Comparison of ENCODE assay signal across 33 cellular contexts in the genomic region with DNA sequence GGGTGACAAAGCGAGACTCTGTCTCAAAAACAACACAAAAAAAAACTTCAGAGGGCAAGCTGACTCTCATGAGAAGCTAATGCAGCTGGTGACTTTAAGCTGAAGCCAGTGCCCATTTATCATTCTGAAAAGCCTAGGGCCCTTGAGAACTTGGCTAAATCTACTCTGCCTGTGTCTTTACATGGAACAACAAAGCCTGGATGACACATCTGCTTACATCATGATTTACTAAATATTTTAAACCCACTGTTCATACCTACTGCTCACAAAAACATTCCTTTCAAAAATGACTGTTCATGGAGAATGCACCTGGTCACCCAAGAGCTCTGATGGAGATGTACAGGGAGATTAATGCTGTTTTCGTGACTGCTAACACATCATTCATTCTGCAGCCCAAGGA. TPM values are rescaled to one million over a fixed set of nuclear protein-coding genes. Genes with fewer than 3 reads are reported as not detected.
"Had no signal": no experiment of that assay in that cellular context is flagged by ENCODE, and none has a peak within 500 bp of the region (broad histone marks: within the 10 kb centered on the region; RNA-seq: fewer than 3 reads in every experiment).

No MANE protein-coding gene starts in this region.

- H3K36me3 ChIP-seq: colonic mucosa, esophagus squamous epithelium, gastrocnemius medialis, left lung, neural progenitor cell, prostate gland, right atrium auricular region, suprapubic skin, transverse colon, vagina had no signal

- H3K4me3 Mint-ChIP-seq: dendritic cell treated with granulocyte-macrophage colony-stimulating factor and Interleukin-4, amounts not matched to agents 40 ng/mL and 50 ng/mL, for 4 days; endodermal cell; naive thymus-derived CD4-positive, alpha-beta T cell; nephron; neural progenitor cell; stimulated activated naive CD8-positive, alpha-beta T cell treated with anti-CD3 and anti-CD28 coated beads, Interleukin-15, amount 100 ng/mL, for 72 hours had no signal

- ATAC-seq: gastrocnemius medialis; left cardiac atrium; left lung; naive thymus-derived CD4-positive, alpha-beta T cell; sciatic nerve; stimulated activated naive CD8-positive, alpha-beta T cell treated with anti-CD3 and anti-CD28 coated beads, Interleukin-15, amount 100 ng/mL, for 72 hours had no signal

- H3K4me3 ChIP-seq: colonic mucosa, esophagus squamous epithelium, gastrocnemius medialis, left lung, neural progenitor cell, prostate gland, right atrium auricular region, smooth muscle cell, suprapubic skin, transverse colon, vagina had no signal

- H3K27ac ChIP-seq: colonic mucosa, gastrocnemius medialis, left lung, neural progenitor cell, prostate gland, right atrium auricular region, suprapubic skin, transverse colon, vagina had no signal

- H3K9me3 ChIP-seq: colonic mucosa, esophagus squamous epithelium, gastrocnemius medialis, left lung, prostate gland, right atrium auricular region, suprapubic skin, transverse colon, vagina had no signal

- DNase-seq: colonic mucosa; effector CD8-positive, alpha-beta T cell; endodermal cell; esophagus squamous epithelium; gastrocnemius medialis; head of caudate nucleus; left cardiac atrium; left lung; mesendoderm; midbrain; naive thymus-derived CD4-positive, alpha-beta T cell; stimulated activated CD4-positive, alpha-beta T cell treated with anti-CD3 and anti-CD28 coated beads, Interleukin-12 subunit alpha, Interleukin-12 subunit beta, amount 100 ng/mL, for 4 hours; stimulated activated CD4-positive, alpha-beta T cell treated with anti-CD3 and anti-CD28 coated beads, Interleukin-1b, Interleukin-23, amount 100 ng/mL, for 48 hours; stimulated activated CD4-positive, alpha-beta T cell treated with anti-CD3 and anti-CD28 coated beads, Interleukin-4, amount 100 ng/mL, for 1 hour; stimulated activated CD8-positive, alpha-beta memory T cell treated with anti-CD3 and anti-CD28 coated beads, Interleukin-4, amount 100 ng/mL, for 48 hours; stimulated activated naive CD4-positive, alpha-beta T cell; stimulated activated naive CD8-positive, alpha-beta T cell treated with anti-CD3 and anti-CD28 coated beads, Interleukin-15, amount 100 ng/mL, for 72 hours; transverse colon had no signal

- H3K27me3 Mint-ChIP-seq: dendritic cell treated with granulocyte-macrophage colony-stimulating factor and Interleukin-4, amounts not matched to agents 40 ng/mL and 50 ng/mL, for 4 days; naive thymus-derived CD4-positive, alpha-beta T cell; stimulated activated naive CD8-positive, alpha-beta T cell treated with anti-CD3 and anti-CD28 coated beads, Interleukin-15, amount 100 ng/mL, for 72 hours had no signal

- H3K27me3 ChIP-seq: colonic mucosa, esophagus squamous epithelium, gastrocnemius medialis, left lung, right atrium auricular region, suprapubic skin, transverse colon, vagina had no signal

- H3K36me3 Mint-ChIP-seq: neural progenitor cell had no signal

- H3K27ac Mint-ChIP-seq: dendritic cell treated with granulocyte-macrophage colony-stimulating factor and Interleukin-4, amounts not matched to agents 40 ng/mL and 50 ng/mL, for 4 days; endodermal cell; nephron; neural progenitor cell had no signal

- H3K9me3 Mint-ChIP-seq: dendritic cell treated with granulocyte-macrophage colony-stimulating factor and Interleukin-4, amounts not matched to agents 40 ng/mL and 50 ng/mL, for 4 days; endodermal cell; naive thymus-derived CD4-positive, alpha-beta T cell; nephron; stimulated activated naive CD8-positive, alpha-beta T cell treated with anti-CD3 and anti-CD28 coated beads, Interleukin-15, amount 100 ng/mL, for 72 hours had no signal

- H3K4me1 Mint-ChIP-seq: endodermal cell; neural progenitor cell; stimulated activated naive CD8-positive, alpha-beta T cell treated with anti-CD3 and anti-CD28 coated beads, Interleukin-15, amount 100 ng/mL, for 72 hours had no signal

- H3K4me1 ChIP-seq: colonic mucosa, gastrocnemius medialis, left lung, neural progenitor cell, prostate gland, right atrium auricular region, suprapubic skin, transverse colon, vagina had no signal

RNA-seq across cellular contexts. Expression of a gene that starts 6.1 kb away (rescaled TPM):
- total RNA-seq: gastrocnemius medialis, glomerular endothelial cell, lung microvascular endothelial cell, mucosa of gallbladder, osteoblast, sciatic nerve, smooth muscle cell, transverse colon had no signal

RNA-seq across cellular contexts. Expression of a gene that starts 33.1 kb away (rescaled TPM):
- total RNA-seq: epithelial cell of proximal tubule, osteoblast, smooth muscle cell had no signal
- polyA plus RNA-seq: keratinocyte; naive thymus-derived CD4-positive, alpha-beta T cell; smooth muscle cell had no signal

RNA-seq across cellular contexts. Expression of a gene that starts 54.1 kb away (rescaled TPM):
- total RNA-seq: epithelial cell of proximal tubule, vagina had no signal
- polyA plus RNA-seq: keratinocyte had no signal
